In genomic region chr3:101780661-101781060, GRCh38 we compare ENCODE assay signal across 9 cellular contexts. TPM values are rescaled to one million over a fixed set of nuclear protein-coding genes. Genes with fewer than 3 reads are reported as not detected.
DNase-seq lines count a peak whose midpoint lies in the region; ATAC-seq and TF ChIP-seq lines count a peak whose summit lies in the region.
"Had no signal": no experiment of that assay in that cellular context is flagged by ENCODE, and none has a peak within 500 bp of the region (broad histone marks: within the 10 kb centered on the region; RNA-seq: fewer than 3 reads in every experiment).

No MANE protein-coding gene starts in this region.

- H3K9me3 ChIP-seq in iPS-15b (ENCODE audit: control insufficient read depth, insufficient read depth, low read length) (no peaks in the 10 kb centered on the region), testis (no peaks in the 10 kb centered on the region)

- TF ChIP-seq POLR2A in testis (IDR thresholded peaks at IDR 0.05), result no peak

- peaks cover 17% of the 10 kb centered on the region for H3K27me3 ChIP-seq in iPS-15b (ENCODE audit: control insufficient read depth, insufficient read depth, low read length)
- no peaks in the 10 kb centered on the region for H3K27me3 ChIP-seq in testis

- 17 to 39% methylated on average over 2 of the region's 2 CpGs for WGBS in testis, 2 donors

- H3K9ac ChIP-seq in iPS-15b (ENCODE audit: low read depth, low read length), result no peak overlapping the region

- H3K4me1 ChIP-seq in iPS-15b (ENCODE audit: control insufficient read depth, insufficient read depth, low read length), result peaks cover 21% of the 10 kb centered on the region
- H3K4me1 ChIP-seq in testis, result peaks cover 8% of the 10 kb centered on the region

- H3K4me3 ChIP-seq in iPS-15b (ENCODE audit: low read depth, low read length) (peak overlapping the region; percentile 91), testis (no peak overlapping the region)

- DNase-seq in Right ventricle myocardium superior (no peak), cardiac septum (ENCODE audit: low spot score) (no peak), testis (peak; percentile 25), NOMO-1 treated with dmso at 0.1 percent for 144 hours (lab: John Stamatoyannopoulos, UW; ENCODE audit: unreplicated experiment) (no peak)
- DNase-seq in activated CD4-positive, alpha-beta memory T cell treated with anti-CD3 and anti-CD28 coated beads for 36 hours, result no peak
- no peak for DNase-seq in activated CD4-positive, alpha-beta T cell treated with anti-CD3 and anti-CD28 coated beads, Interleukin-2, amount 50 U/mL, for 48 hours

- POLR2A ChIA-PET in activated CD4-positive, alpha-beta memory T cell treated with anti-CD3 and anti-CD28 coated beads for 36 hours (lab: Charles Lee), result no interaction called here

- no peaks in the 10 kb centered on the region for H3K9me3 Mint-ChIP-seq in activated CD4-positive, alpha-beta memory T cell treated with anti-CD3 and anti-CD28 coated beads for 36 hours
- H3K9me3 Mint-ChIP-seq: dendritic cell treated with granulocyte-macrophage colony-stimulating factor and Interleukin-4, amounts not matched to agents 40 ng/mL and 50 ng/mL, for 4 days had no signal

- peak overlapping the region; percentile 0 for H3K27ac Mint-ChIP-seq in activated CD4-positive, alpha-beta memory T cell treated with anti-CD3 and anti-CD28 coated beads for 36 hours

- H3K36me3 ChIP-seq in iPS-15b (ENCODE audit: control insufficient read depth, insufficient read depth, low read length), result peaks cover 5% of the 10 kb centered on the region
- no peaks in the 10 kb centered on the region for H3K36me3 ChIP-seq in testis (ENCODE audit: low read depth, missing control alignments)

- no peaks in the 10 kb centered on the region for H3K27me3 Mint-ChIP-seq in activated CD4-positive, alpha-beta memory T cell treated with anti-CD3 and anti-CD28 coated beads for 36 hours
- H3K27me3 Mint-ChIP-seq: dendritic cell treated with granulocyte-macrophage colony-stimulating factor and Interleukin-4, amounts not matched to agents 40 ng/mL and 50 ng/mL, for 4 days had no signal

- H3K36me3 Mint-ChIP-seq in activated CD4-positive, alpha-beta memory T cell treated with anti-CD3 and anti-CD28 coated beads for 36 hours, result peaks cover 22% of the 10 kb centered on the region

- H3K27ac ChIP-seq in testis, result no peak overlapping the region

- intact Hi-C loops in Right ventricle myocardium superior (cut with DNase I), result no loop called here
- intact Hi-C loops in cardiac septum (cut with DNase I), result no loop called here
- intact Hi-C loops in activated CD4-positive, alpha-beta memory T cell treated with anti-CD3 and anti-CD28 coated beads for 36 hours (cut with micrococcal nuclease), result no loop called here
- intact Hi-C loops in testis (cut with DNase I; ENCODE audit: low total_unique reads), result no loop called here

- H3K4me3 Mint-ChIP-seq in activated CD4-positive, alpha-beta memory T cell treated with anti-CD3 and anti-CD28 coated beads for 36 hours, result peak overlapping the region; percentile 95

- CTCF ChIA-PET in activated CD4-positive, alpha-beta memory T cell treated with anti-CD3 and anti-CD28 coated beads for 36 hours (lab: Charles Lee), result interaction anchor here (0.6 to 1.8 kb wide), 2 partner anchors 11 to 22 kb away, joined by 3 to 10 read pairs; no protein-coding TSS in a partner anchor

- no peak for TF ChIP-seq CTCF in testis (IDR thresholded peaks at IDR 0.05)

- ATAC-seq in Right ventricle myocardium superior (ENCODE audit: poor library complexity), result peak; percentile 34
- ATAC-seq in GM18858 (IDR thresholded peaks at IDR 0.05; ENCODE audit: unreplicated experiment), result no peak

- peaks cover 65% of the 10 kb centered on the region for H3K4me1 Mint-ChIP-seq in activated CD4-positive, alpha-beta memory T cell treated with anti-CD3 and anti-CD28 coated beads for 36 hours (ENCODE audit: low read depth)

RNA-seq across cellular contexts. Expression of gene NXPE3, which starts 1.6 kb away (rescaled TPM):
- 45.5 TPM for total RNA-seq in Right ventricle myocardium superior
- 26.9 TPM for total RNA-seq in cardiac septum
- total RNA-seq in activated CD4-positive, alpha-beta memory T cell treated with anti-CD3 and anti-CD28 coated beads for 36 hours, result 10 to 100 TPM; 18.7 to 19.8 TPM
- 10 to 100 TPM; 11.7 to 17.0 TPM for total RNA-seq in testis
- polyA plus RNA-seq in testis (ENCODE audit: insufficient read depth, low read depth, low replicate concordance), result 14.6 TPM

RNA-seq across cellular contexts. Expression of gene CEP97, which starts 56.2 kb away (rescaled TPM):
- 6.2 TPM for total RNA-seq in Right ventricle myocardium superior
- total RNA-seq in cardiac septum, result 7.9 TPM
- total RNA-seq in activated CD4-positive, alpha-beta memory T cell treated with anti-CD3 and anti-CD28 coated beads for 36 hours, result 10 to 100 TPM; 16.6 to 17.9 TPM
- 10 to 100 TPM; 22.1 to 26.5 TPM for total RNA-seq in testis
- polyA plus RNA-seq in testis (ENCODE audit: insufficient read depth, low read depth, low replicate concordance), result 19.3 TPM
